8 cellular contexts compared by ENCODE assay signal in the genomic region with DNA sequence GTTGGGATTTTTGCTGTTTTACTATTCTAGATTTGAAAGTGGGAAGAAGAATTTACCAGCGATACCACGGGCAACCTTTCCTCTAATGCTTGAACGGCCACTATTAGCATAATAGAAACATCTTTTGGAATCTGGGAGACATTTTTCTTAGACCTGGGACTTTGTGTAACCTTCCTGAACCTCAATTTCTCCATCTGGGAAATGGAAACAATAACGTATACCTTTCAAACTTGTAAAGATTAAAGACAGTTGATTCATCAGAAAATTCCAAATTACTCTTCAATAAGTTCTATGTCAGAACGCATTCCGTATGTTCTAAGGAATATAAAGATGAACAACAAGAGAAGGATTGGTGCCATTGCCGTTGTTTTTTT. TPM values are rescaled to one million over a fixed set of nuclear protein-coding genes. Genes with fewer than 3 reads are reported as not detected.
DNase-seq lines count a peak whose midpoint lies in the region; ATAC-seq and TF ChIP-seq lines count a peak whose summit lies in the region.

No MANE protein-coding gene starts in this region.

- no peak for TF ChIP-seq CTCF in GM12864 (IDR thresholded peaks at IDR 0.05; ENCODE audit: low read depth, low read length, missing control alignments)
- no peak for TF ChIP-seq CTCF in WI38 (IDR thresholded peaks at IDR 0.05; ENCODE audit: low read depth, low read length)
- no peak for TF ChIP-seq CTCF in fibroblast of villous mesenchyme (IDR thresholded peaks at IDR 0.05; ENCODE audit: insufficient read depth, low read depth, low read length)
- no peak for TF ChIP-seq CTCF in retinal pigment epithelial cell (conservative IDR thresholded peaks at IDR 0.05; ENCODE audit: low read depth, low read length)

- ATAC-seq in GM19455 (IDR thresholded peaks at IDR 0.05; ENCODE audit: unreplicated experiment): no peak

- peak overlapping the region; percentile 62 for H3K4me3 ChIP-seq in GM12864 (ENCODE audit: low read depth, low read length)
- H3K4me3 ChIP-seq in WI38 (ENCODE audit: low read depth, low read length): peak overlapping the region; percentile 56
- peak overlapping the region; percentile 68 for H3K4me3 ChIP-seq in fibroblast of villous mesenchyme (ENCODE audit: low read depth, low read length)
- H3K4me3 ChIP-seq in retinal pigment epithelial cell (ENCODE audit: low read length): peak overlapping the region; percentile 54

- DNase-seq in GM12864 (ENCODE audit: low read depth) (no peak), fibroblast of villous mesenchyme (ENCODE audit: low read depth) (no peak), retinal pigment epithelial cell (ENCODE audit: low read depth) (no peak), NCI-H146 (lab: John Stamatoyannopoulos, UW) (no peak), HuH-7 (ENCODE audit: low spot score) (no peak), G401 (ENCODE audit: low spot score) (no peak)

- in situ Hi-C loops in G401 (cut with HindIII; ENCODE audit: low sequenced_read_pairs): no loop called here

RNA-seq across cellular contexts. Expression of gene RNLS, which starts 0.5 kb away (rescaled TPM):
- 13.5 and 14.2 TPM in 2 replicates for total RNA-seq in fibroblast of villous mesenchyme
- total RNA-seq in G401 (2014; rRNA removed; shearing (Covaris generic)): 1.8 and 2.0 TPM in 2 replicates

RNA-seq across cellular contexts. Expression of gene LIPJ, which starts 3.0 kb away (rescaled TPM):
- total RNA-seq in fibroblast of villous mesenchyme: under 0.01 TPM in 1 of 2 replicates, not detected in the other
- not detected in 2 replicates for total RNA-seq in G401 (2014; rRNA removed; shearing (Covaris generic))
